In genomic region chr17:35404360-35404759, GRCh38 we compare ENCODE assay signal across 20 cellular contexts. TPM values are rescaled to one million over a fixed set of nuclear protein-coding genes. Genes with fewer than 3 reads are reported as not detected.
DNase-seq lines count a peak whose midpoint lies in the region; ATAC-seq and TF ChIP-seq lines count a peak whose summit lies in the region.
"Had no signal": no experiment of that assay in that cellular context is flagged by ENCODE, and none has a peak within 500 bp of the region (broad histone marks: within the 10 kb centered on the region; RNA-seq: fewer than 3 reads in every experiment).

No MANE protein-coding gene starts in this region.

- H3K4me1 ChIP-seq in DND-41 (ENCODE audit: insufficient read depth, low read length) (peaks cover 11% of the 10 kb centered on the region; the same call in 1 of the 2 replicates), hepatocyte (ENCODE audit: insufficient read depth) (no peaks in the 10 kb centered on the region), mesenchymal stem cell (ENCODE audit: control insufficient read depth, insufficient read depth, low read depth, low read length) (no peaks in the 10 kb centered on the region)
- H3K4me1 ChIP-seq: right atrium auricular region, thyroid gland had no signal

- ATAC-seq in DND-41 (ENCODE audit: insufficient read depth, low read depth) (peak; percentile 97), HG02938 (IDR thresholded peaks at IDR 0.05; ENCODE audit: unreplicated experiment) (no peak)
- ATAC-seq in activated T-helper 17 cell treated with anti-CD3 and anti-CD28 coated beads, Interleukin-2, amount 50 U/mL, for 72 hours (replicated peaks) = peak; percentile 72

- H3K4me3 ChIP-seq in DND-41 (ENCODE audit: low read depth in 1 of 2, low read length in 2 of 2) (no peak overlapping the region), hepatocyte (no peak overlapping the region), mesenchymal stem cell (ENCODE audit: insufficient read depth in 1 of 2, low read depth in 1 of 2, low read length in 2 of 2) (no peak overlapping the region)
- H3K4me3 ChIP-seq: GM23248, right atrium auricular region, thyroid gland had no signal

- H3K36me3 ChIP-seq in DND-41 (ENCODE audit: insufficient read depth, low read length) (0 out of 2 replicates have a peak, but pooled peaks cover 3% of the 10 kb centered on the region), hepatocyte (replicated peaks; ENCODE audit: insufficient read depth, low read depth) (no peaks in the 10 kb centered on the region), mesenchymal stem cell (ENCODE audit: control insufficient read depth in 1 of 2, insufficient read depth in 2 of 2, low read depth in 1 of 2, low read length in 2 of 2) (peaks cover 17 to 26% of the 10 kb centered on the region in 2 experiments)
- H3K36me3 ChIP-seq: right atrium auricular region had no signal

- H3K9me2 ChIP-seq in hepatocyte (replicated peaks; ENCODE audit: insufficient read depth) = no peaks in the 10 kb centered on the region

- H3K27me3 ChIP-seq in DND-41 (ENCODE audit: insufficient read depth, low read length, poor library complexity) = no peaks in the 10 kb centered on the region
- no peaks in the 10 kb centered on the region for H3K27me3 ChIP-seq in hepatocyte
- no peaks in the 10 kb centered on the region for H3K27me3 ChIP-seq in mesenchymal stem cell (ENCODE audit: control insufficient read depth in 1 of 2, insufficient read depth in 1 of 2, low read length in 2 of 2)
- H3K27me3 ChIP-seq: right atrium auricular region, thyroid gland had no signal

- H4K91ac ChIP-seq in mesenchymal stem cell (ENCODE audit: low read length) = no peak overlapping the region

- no peak overlapping the region for H2BK15ac ChIP-seq in mesenchymal stem cell (ENCODE audit: low read depth, poor library complexity, severe bottlenecking)

- no peak overlapping the region for H2BK12ac ChIP-seq in mesenchymal stem cell (ENCODE audit: low read length in 2 of 2)

- no peak overlapping the region for H3K4ac ChIP-seq in mesenchymal stem cell (ENCODE audit: low read depth in 1 of 2, low read length in 2 of 2)

- H3K9ac ChIP-seq in DND-41 (ENCODE audit: low read depth, low read length) = no peak overlapping the region
- no peak overlapping the region for H3K9ac ChIP-seq in mesenchymal stem cell (ENCODE audit: low read length)
- H3K9ac ChIP-seq: GM23248 had no signal

- H2AK5ac ChIP-seq in mesenchymal stem cell (ENCODE audit: low read length, severe bottlenecking) = no peak overlapping the region

- H3K14ac ChIP-seq in mesenchymal stem cell (ENCODE audit: low read length in 2 of 2) = no peak overlapping the region

- DNase-seq in DND-41 = no peak
- peak; percentile 54 for DNase-seq in HT-29 (ENCODE audit: low spot score)
- DNase-seq in hepatocyte (ENCODE audit: low spot score) = peak; percentile 16
- no peak for DNase-seq in stimulated activated CD4-positive, alpha-beta T cell treated with anti-CD3 and anti-CD28 coated beads, Interleukin-15, amount 100 ng/mL, for 24 hours
- no peak for DNase-seq in mesenchymal stem cell
- DNase-seq: activated CD4-positive, CD25-positive, alpha-beta regulatory T cell; activated naive CD4-positive, alpha-beta T cell; endodermal cell; GM23248; hypothalamus; kidney; NCI-H1436 treated with DMSO at 0.1 percent for 48 hours; NCI-H2171; NCI-H526 treated with DMSO at 0.1 percent for 48 hours; occipital lobe; thyroid gland had no signal

- no peak overlapping the region for H3K23ac ChIP-seq in mesenchymal stem cell (ENCODE audit: low read length in 2 of 2)

- H3K18ac ChIP-seq in mesenchymal stem cell (ENCODE audit: low read depth in 1 of 2, low read length in 2 of 2) = no peak overlapping the region

- no peaks in the 10 kb centered on the region for H3K9me3 Mint-ChIP-seq in activated T-helper 17 cell treated with anti-CD3 and anti-CD28 coated beads, Interleukin-2, amount 50 U/mL, for 72 hours

- TF ChIP-seq CTCF in DND-41 (IDR thresholded peaks at IDR 0.05; ENCODE audit: borderline replicate concordance, extremely low read depth, low read length, poor library complexity, severe bottlenecking) (no peak), hepatocyte (IDR thresholded peaks at IDR 0.05; ENCODE audit: poor library complexity) (no peak)

- H4K20me1 ChIP-seq in DND-41 (ENCODE audit: insufficient read depth, low read length) = no peaks in the 10 kb centered on the region
- H4K20me1 ChIP-seq in hepatocyte (ENCODE audit: insufficient read depth, poor library complexity, severe bottlenecking) = no peaks in the 10 kb centered on the region

- no peak overlapping the region for H4K8ac ChIP-seq in mesenchymal stem cell (ENCODE audit: low read length)

- WGBS in hepatocyte (ENCODE audit: low lambda C conversion rate, missing lambda C conversion rate) = 86% methylated on average over 1 of the region's 1 CpG
- WGBS in mesenchymal stem cell = 100% methylated on average over 1 of the region's 1 CpG

- no peaks in the 10 kb centered on the region for H3K27me3 Mint-ChIP-seq in activated T-helper 17 cell treated with anti-CD3 and anti-CD28 coated beads, Interleukin-2, amount 50 U/mL, for 72 hours

- H3K4me1 Mint-ChIP-seq in activated T-helper 17 cell treated with anti-CD3 and anti-CD28 coated beads, Interleukin-2, amount 50 U/mL, for 72 hours = no peaks in the 10 kb centered on the region
- H3K4me1 Mint-ChIP-seq: endodermal cell had no signal

- no peak overlapping the region for H2AFZ ChIP-seq in DND-41 (ENCODE audit: low read depth, low read length)
- no peak overlapping the region for H2AFZ ChIP-seq in hepatocyte
- no peak overlapping the region for H2AFZ ChIP-seq in mesenchymal stem cell (ENCODE audit: low read depth, low read length)
- H2AFZ ChIP-seq: GM23248 had no signal

- H3K27ac Mint-ChIP-seq in activated T-helper 17 cell treated with anti-CD3 and anti-CD28 coated beads, Interleukin-2, amount 50 U/mL, for 72 hours = no peak overlapping the region
- H3K27ac Mint-ChIP-seq: endodermal cell had no signal

- H2BK120ac ChIP-seq in mesenchymal stem cell (ENCODE audit: low read depth, low read length) = no peak overlapping the region

- H3K4me3 Mint-ChIP-seq in activated T-helper 17 cell treated with anti-CD3 and anti-CD28 coated beads, Interleukin-2, amount 50 U/mL, for 72 hours = no peak overlapping the region
- H3K4me3 Mint-ChIP-seq: endodermal cell had no signal

- H3K36me3 Mint-ChIP-seq in activated T-helper 17 cell treated with anti-CD3 and anti-CD28 coated beads, Interleukin-2, amount 50 U/mL, for 72 hours (ENCODE audit: low read depth) = no peaks in the 10 kb centered on the region

- no peaks in the 10 kb centered on the region for H3K79me2 ChIP-seq in DND-41 (ENCODE audit: insufficient read depth, low read length)
- no peaks in the 10 kb centered on the region for H3K79me2 ChIP-seq in hepatocyte

- H3K27ac ChIP-seq in DND-41 (ENCODE audit: low read length) (no peak overlapping the region), hepatocyte (peak overlapping the region; percentile 84), mesenchymal stem cell (ENCODE audit: low read length, poor library complexity, severe bottlenecking) (no peak overlapping the region)
- H3K27ac ChIP-seq: GM23248, right atrium auricular region, thyroid gland had no signal

- H3K9me3 ChIP-seq in DND-41 (ENCODE audit: insufficient read depth, low read length, severe bottlenecking) (no peaks in the 10 kb centered on the region), hepatocyte (ENCODE audit: low read depth) (no peaks in the 10 kb centered on the region), mesenchymal stem cell (ENCODE audit: control insufficient read depth, low read length) (no peaks in the 10 kb centered on the region)
- H3K9me3 ChIP-seq: right atrium auricular region, thyroid gland had no signal

- peaks cover 8% of the 10 kb centered on the region for H3K79me1 ChIP-seq in mesenchymal stem cell (replicated peaks; ENCODE audit: low read length, poor library complexity, severe bottlenecking)

- H2BK5ac ChIP-seq in mesenchymal stem cell (ENCODE audit: low read depth, low read length, poor library complexity, severe bottlenecking) = no peak overlapping the region

- H3K4me2 ChIP-seq in DND-41 (ENCODE audit: insufficient read depth, low read length) (no peak overlapping the region), hepatocyte (no peak overlapping the region), mesenchymal stem cell (ENCODE audit: low read length, poor library complexity, severe bottlenecking) (no peak overlapping the region)

RNA-seq across cellular contexts. Expression of gene SLFN12, which starts 27.9 kb away (rescaled TPM):
- not detected in 2 replicates for total RNA-seq in HT-29 (2014; rRNA removed; shearing (Covaris generic))
- total RNA-seq in activated T-helper 17 cell treated with anti-CD3 and anti-CD28 coated beads, Interleukin-2, amount 50 U/mL, for 72 hours = 10 to 100 TPM; 10.4 to 13.5 TPM
- total RNA-seq in hepatocyte = 5.1 and 7.8 TPM in 2 replicates
- polyA plus RNA-seq in hepatocyte = 2.7 and 3.1 TPM in 2 replicates
- 10.4 TPM for polyA plus RNA-seq in mesenchymal stem cell (2013, experiment 1 of 2)
- polyA plus RNA-seq in mesenchymal stem cell (2013, experiment 2 of 2) = 10.2 TPM

RNA-seq across cellular contexts. Expression of gene SLFN11, which starts 30.9 kb away (rescaled TPM):
- total RNA-seq in HT-29 (2014; rRNA removed; shearing (Covaris generic)) = not detected in 2 replicates
- 100 to 1,000 TPM in 1 of 2 donors, 10 to 100 TPM in 1; 77.5 to 112 TPM for total RNA-seq in activated T-helper 17 cell treated with anti-CD3 and anti-CD28 coated beads, Interleukin-2, amount 50 U/mL, for 72 hours
- 6.3 and 8.3 TPM in 2 replicates for total RNA-seq in hepatocyte
- 1.4 and 2.5 TPM in 2 replicates for polyA plus RNA-seq in hepatocyte
- polyA plus RNA-seq in mesenchymal stem cell (2013, experiment 1 of 2) = 4.6 TPM
- polyA plus RNA-seq in mesenchymal stem cell (2013, experiment 2 of 2) = 4.6 TPM
- total RNA-seq: SK-MEL-5 had no signal

RNA-seq across cellular contexts. Expression of gene SLFN13, which starts 44.2 kb away (rescaled TPM):
- not detected in 2 replicates for total RNA-seq in HT-29 (2014; rRNA removed; shearing (Covaris generic))
- total RNA-seq in activated T-helper 17 cell treated with anti-CD3 and anti-CD28 coated beads, Interleukin-2, amount 50 U/mL, for 72 hours = 10 to 100 TPM; 38.2 to 58.6 TPM
- total RNA-seq in hepatocyte = 3.9 and 5.5 TPM in 2 replicates
- 1.5 and 2.2 TPM in 2 replicates for polyA plus RNA-seq in hepatocyte
- polyA plus RNA-seq in mesenchymal stem cell (2013, experiment 1 of 2) = 0.18 TPM
- 0.21 TPM for polyA plus RNA-seq in mesenchymal stem cell (2013, experiment 2 of 2)
- total RNA-seq: SK-MEL-5 had no signal

Comparison
In these comparisons a context has a peak if more than half of its experiments do, and no peak if none do; other contexts are left out.
1. DNase-seq: peak in HT-29 (single experiment) and hepatocyte (single experiment); none in DND-41 (single experiment), stimulated activated CD4-positive, alpha-beta T cell treated with anti-CD3 and anti-CD28 coated beads, Interleukin-15, amount 100 ng/mL, for 24 hours (single experiment) and mesenchymal stem cell (single experiment).